Comparison of ENCODE assay signal across 8 cellular contexts in the genomic region with DNA sequence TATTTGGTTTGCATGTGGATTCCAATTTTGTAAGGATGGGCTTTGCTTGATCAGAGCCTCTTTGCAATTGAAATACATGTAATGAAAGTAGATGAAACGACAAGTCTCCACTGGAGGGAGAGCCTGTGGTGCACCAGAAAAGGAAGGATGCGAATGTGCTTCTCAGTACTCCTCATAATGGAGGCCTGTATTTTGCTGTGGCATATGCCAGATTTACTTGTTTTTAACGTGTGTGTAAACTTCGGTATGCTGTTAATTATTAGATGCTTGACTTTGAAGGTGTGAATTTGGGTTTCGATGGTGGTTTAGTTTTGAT. TPM values are rescaled to one million over a fixed set of nuclear protein-coding genes. Genes with fewer than 3 reads are reported as not detected.
DNase-seq lines count a peak whose midpoint lies in the region; ATAC-seq and TF ChIP-seq lines count a peak whose summit lies in the region.

No MANE protein-coding gene starts in this region.

- no peaks in the 10 kb centered on the region for H3F3A ChIP-seq in neural cell (ENCODE audit: insufficient read depth, low read length, poor library complexity, severe bottlenecking)

- H3K4me3 ChIP-seq in endodermal cell (ENCODE audit: low read length) (peak overlapping the region; percentile 94), neural cell (ENCODE audit: low read length) (peak overlapping the region; percentile 89)

- H3K36me3 Mint-ChIP-seq in T-cell (peaks cover 42% of the 10 kb centered on the region), endodermal cell (ENCODE audit: low read depth) (peaks cover 21% of the 10 kb centered on the region)

- CTCF ChIA-PET in T-cell (lab: Charles Lee) = interaction anchor here in 1 of 2 donors (0.6 to 1.2 kb wide), 2 partner anchors 21 to 383 kb away, joined by 3 to 5 read pairs; no protein-coding TSS in a partner anchor

- peak overlapping the region; percentile 93 to 99 (median 94) for H3K4me3 Mint-ChIP-seq in T-cell
- peak overlapping the region; percentile 92 for H3K4me3 Mint-ChIP-seq in endodermal cell

- H2AFZ ChIP-seq in neural cell (ENCODE audit: low read depth, low read length) = no peak overlapping the region

- H3K9me3 Mint-ChIP-seq in T-cell = no peaks in the 10 kb centered on the region
- no peaks in the 10 kb centered on the region for H3K9me3 Mint-ChIP-seq in endodermal cell

- H3K27ac ChIP-seq in endodermal cell (ENCODE audit: low read depth, low read length) (no peak overlapping the region), neural cell (ENCODE audit: low read length) (peak overlapping the region; percentile 80)

- DNase-seq in activated T-cell treated with anti-CD3 and anti-CD28 coated beads for 24 hours (ENCODE audit: low read depth) = peak; percentile 11
- DNase-seq in activated T-cell treated with anti-CD3 and anti-CD28 coated beads, Interleukin-2, amount 50 U/mL, for 48 hours = no peak
- peak in 29 of 34 experiments; percentile 9 to 49 (median 36) for DNase-seq in T-cell
- no peak for DNase-seq in endodermal cell
- DNase-seq in DMS153 treated with DMSO at 0.1 percent for 48 hours (lab: John Stamatoyannopoulos, UW; ENCODE audit: unreplicated experiment) = no peak

- peak; percentile 74 for TF ChIP-seq RAD21 in neural cell (conservative IDR thresholded peaks at IDR 0.05)

- peaks cover 71% of the 10 kb centered on the region for H3K79me2 ChIP-seq in neural cell (replicated peaks; ENCODE audit: insufficient read depth, low read length)

- H3K27me3 Mint-ChIP-seq in T-cell = no peaks in the 10 kb centered on the region
- peaks cover 9% of the 10 kb centered on the region for H3K27me3 Mint-ChIP-seq in endodermal cell (ENCODE audit: insufficient read depth)

- TF ChIP-seq CTCF in endodermal cell (conservative IDR thresholded peaks at IDR 0.05) (peak; percentile 51), neural cell (IDR thresholded peaks at IDR 0.05; ENCODE audit: poor library complexity, severe bottlenecking) (peak; percentile 65)

- H3K27ac Mint-ChIP-seq in T-cell (peak overlapping the region; percentile 95 to 97), endodermal cell (no peak overlapping the region)

- H3K4me2 ChIP-seq in neural cell (ENCODE audit: low read length) = peak overlapping the region; percentile 87

- no peak for TF ChIP-seq EP300 in neural cell (conservative IDR thresholded peaks at IDR 0.05; ENCODE audit: poor library complexity, severe bottlenecking)

- peaks cover 5% of the 10 kb centered on the region for H3K27me3 ChIP-seq in endodermal cell (ENCODE audit: control insufficient read depth, insufficient read depth, low read length, poor library complexity, severe bottlenecking)
- H3K27me3 ChIP-seq in neural cell (ENCODE audit: insufficient read depth, low read depth, low read length) = no peaks in the 10 kb centered on the region

- no peaks in the 10 kb centered on the region for H3K9me2 ChIP-seq in neural cell (ENCODE audit: insufficient read depth, low read length)

- no peaks in the 10 kb centered on the region for H3K4me1 ChIP-seq in endodermal cell (ENCODE audit: control insufficient read depth, insufficient read depth, low read length)

- H4K20me1 ChIP-seq in neural cell (ENCODE audit: insufficient read depth) = peaks cover 4% of the 10 kb centered on the region

- peaks cover 63 to 72% (median 71%) of the 10 kb centered on the region in 3 donors for H3K4me1 Mint-ChIP-seq in T-cell
- peaks cover 28% of the 10 kb centered on the region for H3K4me1 Mint-ChIP-seq in endodermal cell

- 50 to 57% methylated on average over 4 of the region's 5 CpGs for WGBS in endodermal cell (ENCODE audit: insufficient coverage in 1 of 2, insufficient read length in 1 of 2), 2 experiments

- POLR2A ChIA-PET in T-cell (lab: Charles Lee) = interaction anchor here in 1 of 2 donors (0.5 kb wide), 1 partner anchor 573 kb away, joined by 3 read pairs; no protein-coding TSS in a partner anchor

- H3K36me3 ChIP-seq in endodermal cell (ENCODE audit: control insufficient read depth, insufficient read depth, low read length) (peaks cover 17% of the 10 kb centered on the region), neural cell (ENCODE audit: insufficient read depth, low read length) (peaks cover 14% of the 10 kb centered on the region)

- H3K9ac ChIP-seq in endodermal cell (ENCODE audit: extremely low read depth, low read length, poor library complexity, severe bottlenecking) = no peak overlapping the region
- H3K9ac ChIP-seq in neural cell (ENCODE audit: low read length) = peak overlapping the region; percentile 96

- peak; percentile 23 for ATAC-seq in HG03066 (IDR thresholded peaks at IDR 0.05; ENCODE audit: low read depth, unreplicated experiment)
- peak; percentile 14 to 37 (median 21) for ATAC-seq in T-cell (replicated peaks in 1 of 4)
- ATAC-seq in GM21515 (IDR thresholded peaks at IDR 0.05; ENCODE audit: unreplicated experiment) = no peak

- H3K9me3 ChIP-seq in endodermal cell (ENCODE audit: control insufficient read depth, low read length) = no peaks in the 10 kb centered on the region
- no peaks in the 10 kb centered on the region for H3K9me3 ChIP-seq in neural cell (ENCODE audit: low read length)

TF ChIP-seq in neural cell, 6 proteins besides CTCF, POLR2A, EP300 and RAD21:
- TF ChIP-seq POLR2AphosphoS5 (IDR thresholded peaks at IDR 0.05) (no peak), SMC3 (conservative IDR thresholded peaks at IDR 0.05; ENCODE audit: poor library complexity) (peak; percentile 75)
TF ChIP-seq in neural cell: peak in this region for 1.

RNA-seq across cellular contexts. Expression of gene DYRK2, which starts 2.8 kb away (rescaled TPM):
- total RNA-seq in T-cell = 100 to 1,000 TPM; 104 to 138 (median 120) TPM
- total RNA-seq in endodermal cell = 10 to 100 TPM; 29.5 to 33.2 TPM
- 31.8 TPM for polyA plus RNA-seq in endodermal cell (2013, experiment 1 of 2)
- polyA plus RNA-seq in endodermal cell (2013, experiment 2 of 2) = 30.0 TPM
- polyA plus RNA-seq in neural cell = 47.9 and 50.6 TPM in 2 replicates
- 122 and 141 TPM in 2 replicates for polyA minus RNA-seq in neural cell

Comparison
In these comparisons a context has a peak if more than half of its experiments do, and no peak if none do; other contexts are left out.
1. DNase-seq: peak in activated T-cell treated with anti-CD3 and anti-CD28 coated beads for 24 hours (single experiment) and T-cell (29 of 34); none in activated T-cell treated with anti-CD3 and anti-CD28 coated beads, Interleukin-2, amount 50 U/mL, for 48 hours (0 of 2), endodermal cell (single experiment) and DMS153 treated with DMSO at 0.1 percent for 48 hours (single experiment).